ENCODE assay signal across 25 cellular contexts in genomic region chr20:57650266-57650665, GRCh38. TPM values are rescaled to one million over a fixed set of nuclear protein-coding genes. Genes with fewer than 3 reads are reported as not detected.
A peak's percentile ranks its signal among the peaks of the same experiment; 100 is the strongest.
DNase-seq lines count a peak whose midpoint lies in the region; ATAC-seq and TF ChIP-seq lines count a peak whose summit lies in the region.
"Had no signal": no experiment of that assay in that cellular context is flagged by ENCODE, and none has a peak within 500 bp of the region (broad histone marks: within the 10 kb centered on the region; RNA-seq: fewer than 3 reads in every experiment).

No MANE protein-coding gene starts in this region.

- ATAC-seq in SK-N-SH treated with all-trans-retinoic acid at 6 μM for 48 hours (no peak), naive B cell (ENCODE audit: low read depth in 2 of 2) (no peak), HG02870 (IDR thresholded peaks at IDR 0.05; ENCODE audit: unreplicated experiment) (no peak)
- ATAC-seq: A549; foreskin keratinocyte; naive thymus-derived CD4-positive, alpha-beta T cell; right lobe of liver had no signal

- TF ChIP-seq CTCF in SK-N-SH (IDR thresholded peaks at IDR 0.05) (no peak), VCaP (conservative IDR thresholded peaks at IDR 0.05) (no peak), MM.1S (IDR thresholded peaks at IDR 0.05; ENCODE audit: low read length) (no peak)

- no peak overlapping the region for H3K4me2 ChIP-seq in SK-N-SH
- H3K4me2 ChIP-seq in MM.1S (ENCODE audit: low read depth, low read length): no peak overlapping the region
- H3K4me2 ChIP-seq: A549 had no signal

- peaks cover 8 to 32% of the 10 kb centered on the region in 2 donors for H3K36me3 Mint-ChIP-seq in naive B cell

- H4K20me1 ChIP-seq in SK-N-SH (ENCODE audit: insufficient read depth): peaks cover 7% of the 10 kb centered on the region
- no peaks in the 10 kb centered on the region for H4K20me1 ChIP-seq in MM.1S (ENCODE audit: insufficient read depth, low read length)

- H3K36me3 ChIP-seq in SK-N-SH (replicated peaks in 1 of 2; ENCODE audit: control insufficient read depth in 1 of 2, insufficient read depth in 2 of 2, low read length in 1 of 2) (peaks cover 7 to 45% of the 10 kb centered on the region in 2 experiments), MM.1S (replicated peaks; ENCODE audit: insufficient read depth, low read length) (no peaks in the 10 kb centered on the region)
- H3K36me3 ChIP-seq: ovary, right lobe of liver had no signal

- peaks cover 14 to 18% (median 15%) of the 10 kb centered on the region in 3 donors for H3K4me1 Mint-ChIP-seq in naive B cell

- H3K9me2 ChIP-seq in SK-N-SH (no peaks in the 10 kb centered on the region), MM.1S (replicated peaks; ENCODE audit: insufficient read depth, low read length) (no peaks in the 10 kb centered on the region)

- no peaks in the 10 kb centered on the region for H3K9me3 ChIP-seq in SK-N-SH
- no peaks in the 10 kb centered on the region for H3K9me3 ChIP-seq in MM.1S (replicated peaks; ENCODE audit: insufficient read depth, low read length)
- H3K9me3 ChIP-seq: A549, ovary, right lobe of liver had no signal

- no peak for TF ChIP-seq EP300 in SK-N-SH (IDR thresholded peaks at IDR 0.05; ENCODE audit: borderline replicate concordance in 1 of 2, low read depth in 1 of 2, low read length in 1 of 2)

- H3K27ac ChIP-seq in SK-N-SH (ENCODE audit: low read depth in 2 of 2, low read length in 1 of 2): no peak overlapping the region
- peak overlapping the region; percentile 31; the same call in 1 of the 2 replicates for H3K27ac ChIP-seq in VCaP
- H3K27ac ChIP-seq in MM.1S (ENCODE audit: low read length): no peak overlapping the region
- H3K27ac ChIP-seq: A549, foreskin keratinocyte, ovary, right lobe of liver had no signal

- peaks cover 0 to 11% (median 8%) of the 10 kb centered on the region in 7 donors for H3K9me3 Mint-ChIP-seq in naive B cell

- peak overlapping the region in 5 of 6 donors; percentile 20 to 76 (median 35) for H3K27ac Mint-ChIP-seq in naive B cell
- H3K27ac Mint-ChIP-seq: memory B cell had no signal

- no peak overlapping the region for H3K9ac ChIP-seq in SK-N-SH
- H3K9ac ChIP-seq in MM.1S (ENCODE audit: low read length): no peak overlapping the region

- no peak overlapping the region for H2AFZ ChIP-seq in SK-N-SH (ENCODE audit: low read depth)
- no peak overlapping the region for H2AFZ ChIP-seq in MM.1S (ENCODE audit: low read length)

- no peaks in the 10 kb centered on the region for H3F3A ChIP-seq in SK-N-SH (replicated peaks; ENCODE audit: insufficient read depth)
- no peaks in the 10 kb centered on the region for H3F3A ChIP-seq in MM.1S (ENCODE audit: insufficient read depth, low read length)

- no peak overlapping the region for H3K4me3 Mint-ChIP-seq in naive B cell
- H3K4me3 Mint-ChIP-seq: memory B cell; naive thymus-derived CD4-positive, alpha-beta T cell had no signal

- WGBS in SK-N-SH (ENCODE audit: low lambda C conversion rate): 86% methylated on average over 9 of the region's 9 CpGs

- no peaks in the 10 kb centered on the region for H3K27me3 Mint-ChIP-seq in naive B cell
- H3K27me3 Mint-ChIP-seq: memory B cell had no signal

- H3K27me3 ChIP-seq in SK-N-SH (ENCODE audit: insufficient read depth) (no peaks in the 10 kb centered on the region), MM.1S (replicated peaks; ENCODE audit: insufficient read depth, low read length) (peaks cover 32% of the 10 kb centered on the region)
- H3K27me3 ChIP-seq: foreskin keratinocyte, ovary, right lobe of liver had no signal

- peaks cover 0 to 3% of the 10 kb centered on the region in 2 experiments; a peak in 1 of 4 replicates for H3K4me1 ChIP-seq in SK-N-SH (ENCODE audit: control insufficient read depth in 1 of 2, insufficient read depth in 2 of 2, low read depth in 1 of 2, low read length in 1 of 2)
- H3K4me1 ChIP-seq in MM.1S (ENCODE audit: low read length): no peaks in the 10 kb centered on the region
- H3K4me1 ChIP-seq: foreskin keratinocyte, right lobe of liver had no signal

- POLR2A ChIA-PET in SK-N-SH (lab: Yijun Ruan, JAX): no interaction called here

- H3K4me3 ChIP-seq in SK-N-SH (ENCODE audit: low read depth in 2 of 2, low read length in 1 of 2) (no peak overlapping the region), MM.1S (ENCODE audit: low read length) (no peak overlapping the region)
- H3K4me3 ChIP-seq: A549, ovary, right lobe of liver had no signal

- peak; percentile 15 for DNase-seq in SK-N-SH
- DNase-seq in Daoy (ENCODE audit: low read depth): peak; percentile 1
- no peak for DNase-seq in naive B cell
- no peak for DNase-seq in MM.1S
- no peak for DNase-seq in C1 segment of cervical spinal cord (lab: John Stamatoyannopoulos, UW)
- DNase-seq: activated CD4-positive, alpha-beta T cell treated with anti-CD3 and anti-CD28 coated beads for 48 hours; cerebellar nuclear complex; foreskin keratinocyte; GOT3; IMR-90; NCI-H1436 treated with DMSO at 0.1 percent for 48 hours; NCI-H2227 treated with DMSO at 0.1 percent for 48 hours; OCI-M1; Right ventricle myocardium superior; trophoblast cell had no signal

- H3K79me2 ChIP-seq in SK-N-SH (ENCODE audit: insufficient read depth) (no peaks in the 10 kb centered on the region), MM.1S (ENCODE audit: low read length) (no peaks in the 10 kb centered on the region)

- no peak for TF ChIP-seq RAD21 in SK-N-SH (IDR thresholded peaks at IDR 0.05; ENCODE audit: low read length)

- CTCF ChIA-PET in SK-N-SH (lab: Yijun Ruan, JAX): interaction anchor here (1.4 kb wide), 1 partner anchor 27 kb away, joined by 3 read pairs; no protein-coding TSS in a partner anchor

TF ChIP-seq in SK-N-SH, 30 proteins besides CTCF, POLR2A, EP300 and RAD21:
- no peak for TF ChIP-seq JUND (IDR thresholded peaks at IDR 0.05)
- TF ChIP-seq GATA2 (CRISPR knock-in tag; IDR thresholded peaks at IDR 0.05): no peak

TF ChIP-seq in SK-N-SH treated with all-trans-retinoic acid at 6 μM for 48 hours, 23 proteins besides CTCF, POLR2A, EP300 and RAD21 (continues in another document):
- TF ChIP-seq, protein P1, sequence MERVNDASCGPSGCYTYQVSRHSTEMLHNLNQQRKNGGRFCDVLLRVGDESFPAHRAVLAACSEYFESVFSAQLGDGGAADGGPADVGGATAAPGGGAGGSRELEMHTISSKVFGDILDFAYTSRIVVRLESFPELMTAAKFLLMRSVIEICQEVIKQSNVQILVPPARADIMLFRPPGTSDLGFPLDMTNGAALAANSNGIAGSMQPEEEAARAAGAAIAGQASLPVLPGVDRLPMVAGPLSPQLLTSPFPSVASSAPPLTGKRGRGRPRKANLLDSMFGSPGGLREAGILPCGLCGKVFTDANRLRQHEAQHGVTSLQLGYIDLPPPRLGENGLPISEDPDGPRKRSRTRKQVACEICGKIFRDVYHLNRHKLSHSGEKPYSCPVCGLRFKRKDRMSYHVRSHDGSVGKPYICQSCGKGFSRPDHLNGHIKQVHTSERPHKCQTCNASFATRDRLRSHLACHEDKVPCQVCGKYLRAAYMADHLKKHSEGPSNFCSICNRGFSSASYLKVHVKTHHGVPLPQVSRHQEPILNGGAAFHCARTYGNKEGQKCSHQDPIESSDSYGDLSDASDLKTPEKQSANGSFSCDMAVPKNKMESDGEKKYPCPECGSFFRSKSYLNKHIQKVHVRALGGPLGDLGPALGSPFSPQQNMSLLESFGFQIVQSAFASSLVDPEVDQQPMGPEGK (CRISPR knock-in tag; IDR thresholded peaks at IDR 0.05; ENCODE audit: borderline replicate concordance): no peak
- TF ChIP-seq ISL1 (CRISPR knock-in tag; IDR thresholded peaks at IDR 0.05): no peak
- TF ChIP-seq, protein P2, sequence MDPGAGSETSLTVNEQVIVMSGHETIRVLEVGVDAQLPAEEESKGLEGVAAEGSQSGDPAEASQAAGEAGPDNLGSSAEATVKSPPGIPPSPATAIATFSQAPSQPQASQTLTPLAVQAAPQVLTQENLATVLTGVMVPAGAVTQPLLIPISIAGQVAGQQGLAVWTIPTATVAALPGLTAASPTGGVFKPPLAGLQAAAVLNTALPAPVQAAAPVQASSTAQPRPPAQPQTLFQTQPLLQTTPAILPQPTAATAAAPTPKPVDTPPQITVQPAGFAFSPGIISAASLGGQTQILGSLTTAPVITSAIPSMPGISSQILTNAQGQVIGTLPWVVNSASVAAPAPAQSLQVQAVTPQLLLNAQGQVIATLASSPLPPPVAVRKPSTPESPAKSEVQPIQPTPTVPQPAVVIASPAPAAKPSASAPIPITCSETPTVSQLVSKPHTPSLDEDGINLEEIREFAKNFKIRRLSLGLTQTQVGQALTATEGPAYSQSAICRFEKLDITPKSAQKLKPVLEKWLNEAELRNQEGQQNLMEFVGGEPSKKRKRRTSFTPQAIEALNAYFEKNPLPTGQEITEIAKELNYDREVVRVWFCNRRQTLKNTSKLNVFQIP (CRISPR knock-in tag; IDR thresholded peaks at IDR 0.05; ENCODE audit: borderline replicate concordance, low read depth): no peak
- TF ChIP-seq, protein P3, sequence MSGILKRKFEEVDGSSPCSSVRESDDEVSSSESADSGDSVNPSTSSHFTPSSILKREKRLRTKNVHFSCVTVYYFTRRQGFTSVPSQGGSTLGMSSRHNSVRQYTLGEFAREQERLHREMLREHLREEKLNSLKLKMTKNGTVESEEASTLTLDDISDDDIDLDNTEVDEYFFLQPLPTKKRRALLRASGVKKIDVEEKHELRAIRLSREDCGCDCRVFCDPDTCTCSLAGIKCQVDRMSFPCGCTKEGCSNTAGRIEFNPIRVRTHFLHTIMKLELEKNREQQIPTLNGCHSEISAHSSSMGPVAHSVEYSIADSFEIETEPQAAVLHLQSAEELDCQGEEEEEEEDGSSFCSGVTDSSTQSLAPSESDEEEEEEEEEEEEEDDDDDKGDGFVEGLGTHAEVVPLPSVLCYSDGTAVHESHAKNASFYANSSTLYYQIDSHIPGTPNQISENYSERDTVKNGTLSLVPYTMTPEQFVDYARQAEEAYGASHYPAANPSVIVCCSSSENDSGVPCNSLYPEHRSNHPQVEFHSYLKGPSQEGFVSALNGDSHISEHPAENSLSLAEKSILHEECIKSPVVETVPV (CRISPR knock-in tag; IDR thresholded peaks at IDR 0.05): no peak

RNA-seq across cellular contexts. Expression of gene ZBP1, which starts 30.0 kb away (rescaled TPM):
- polyA plus RNA-seq in SK-N-SH (2012; rRNA removed): not detected in 2 replicates
- not detected in 2 replicates for polyA plus RNA-seq in SK-N-SH (2012; cell fraction: cytosol; rRNA removed)
- not detected in 2 replicates for polyA plus RNA-seq in SK-N-SH (2012; cell fraction: nucleus; rRNA removed)
- 0.11 TPM in 1 of 2 replicates, not detected in the other for total RNA-seq in Daoy (2014; rRNA removed; shearing (Covaris generic))
- 10 to 100 TPM in 5 of 6 donors, 1 to 10 TPM in 1; 7.6 to 24.1 (median 15.5) TPM for polyA plus RNA-seq in naive B cell (ENCODE audit: low read depth in 6 of 6)
- total RNA-seq: epithelial cell of proximal tubule, foreskin keratinocyte, IMR-90, Right ventricle myocardium superior had no signal
- polyA plus RNA-seq: BJ, IMR-90 had no signal

RNA-seq across cellular contexts. Expression of gene PMEPA1, which starts 59.5 kb away (rescaled TPM):
- polyA plus RNA-seq in SK-N-SH (2012; rRNA removed) (5.9 and 7.1 TPM in 2 replicates), naive B cell (ENCODE audit: low read depth in 6 of 6) (10 to 100 TPM in 5 of 6 donors, 1 to 10 TPM in 1; 7.6 to 18.7 (median 12.5) TPM)
- 6.1 and 6.8 TPM in 2 replicates for polyA plus RNA-seq in SK-N-SH (2012; cell fraction: cytosol; rRNA removed)
- 7.9 and 8.1 TPM in 2 replicates for polyA plus RNA-seq in SK-N-SH (2012; cell fraction: nucleus; rRNA removed)
- 11.0 and 12.2 TPM in 2 replicates for total RNA-seq in Daoy (2014; rRNA removed; shearing (Covaris generic))

Comparison
In these comparisons a context has a peak if more than half of its experiments do, and no peak if none do; other contexts are left out.
1. DNase-seq: peak in SK-N-SH (single experiment) and Daoy (single experiment); none in naive B cell (single experiment), MM.1S (single experiment) and C1 segment of cervical spinal cord (0 of 14).
2. RNA of gene ZBP1, which starts 30.0 kb away (polyA plus RNA-seq): 7.6 to 24.1 TPM in naive B cell; not detected in SK-N-SH; every median in the first group is over 4 times any median in the second.